ENCODE assay signal across 1 cellular context in the genomic region with DNA sequence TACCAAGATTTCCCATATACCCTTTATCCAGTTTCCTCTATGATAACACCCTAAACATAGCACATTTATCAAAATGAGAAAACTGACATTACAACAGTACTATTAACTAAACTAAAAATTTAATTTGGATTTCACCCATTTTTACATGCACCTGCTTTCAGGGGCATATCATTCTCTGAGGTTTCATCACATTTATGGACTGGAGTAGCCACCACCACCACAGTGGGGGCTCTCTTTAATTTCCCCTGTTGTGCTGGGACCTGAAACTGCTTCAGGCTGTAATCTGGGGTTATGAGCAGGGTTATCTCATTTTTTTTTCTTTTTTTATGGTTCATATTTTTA.
TF ChIP-seq lines count a peak whose summit lies in the region.

No MANE protein-coding gene starts in this region.

TF ChIP-seq in K562, 482 proteins besides CTCF, POLR2A, EP300 and RAD21 (continued from another document):
- TF ChIP-seq, protein P1, sequence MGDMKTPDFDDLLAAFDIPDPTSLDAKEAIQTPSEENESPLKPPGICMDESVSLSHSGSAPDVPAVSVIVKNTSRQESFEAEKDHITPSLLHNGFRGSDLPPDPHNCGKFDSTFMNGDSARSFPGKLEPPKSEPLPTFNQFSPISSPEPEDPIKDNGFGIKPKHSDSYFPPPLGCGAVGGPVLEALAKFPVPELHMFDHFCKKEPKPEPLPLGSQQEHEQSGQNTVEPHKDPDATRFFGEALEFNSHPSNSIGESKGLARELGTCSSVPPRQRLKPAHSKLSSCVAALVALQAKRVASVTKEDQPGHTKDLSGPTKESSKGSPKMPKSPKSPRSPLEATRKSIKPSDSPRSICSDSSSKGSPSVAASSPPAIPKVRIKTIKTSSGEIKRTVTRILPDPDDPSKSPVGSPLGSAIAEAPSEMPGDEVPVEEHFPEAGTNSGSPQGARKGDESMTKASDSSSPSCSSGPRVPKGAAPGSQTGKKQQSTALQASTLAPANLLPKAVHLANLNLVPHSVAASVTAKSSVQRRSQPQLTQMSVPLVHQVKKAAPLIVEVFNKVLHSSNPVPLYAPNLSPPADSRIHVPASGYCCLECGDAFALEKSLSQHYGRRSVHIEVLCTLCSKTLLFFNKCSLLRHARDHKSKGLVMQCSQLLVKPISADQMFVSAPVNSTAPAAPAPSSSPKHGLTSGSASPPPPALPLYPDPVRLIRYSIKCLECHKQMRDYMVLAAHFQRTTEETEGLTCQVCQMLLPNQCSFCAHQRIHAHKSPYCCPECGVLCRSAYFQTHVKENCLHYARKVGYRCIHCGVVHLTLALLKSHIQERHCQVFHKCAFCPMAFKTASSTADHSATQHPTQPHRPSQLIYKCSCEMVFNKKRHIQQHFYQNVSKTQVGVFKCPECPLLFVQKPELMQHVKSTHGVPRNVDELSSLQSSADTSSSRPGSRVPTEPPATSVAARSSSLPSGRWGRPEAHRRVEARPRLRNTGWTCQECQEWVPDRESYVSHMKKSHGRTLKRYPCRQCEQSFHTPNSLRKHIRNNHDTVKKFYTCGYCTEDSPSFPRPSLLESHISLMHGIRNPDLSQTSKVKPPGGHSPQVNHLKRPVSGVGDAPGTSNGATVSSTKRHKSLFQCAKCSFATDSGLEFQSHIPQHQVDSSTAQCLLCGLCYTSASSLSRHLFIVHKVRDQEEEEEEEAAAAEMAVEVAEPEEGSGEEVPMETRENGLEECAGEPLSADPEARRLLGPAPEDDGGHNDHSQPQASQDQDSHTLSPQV (IDR thresholded peaks at IDR 0.05) = peak; percentile 59
- peak; percentile 10; the same call in 1 of the 2 replicates for TF ChIP-seq DPF2 (IDR thresholded peaks at IDR 0.05)
- peak; percentile 12; the same call in 1 of the 2 replicates for TF ChIP-seq GTF2E2 (tag; IDR thresholded peaks at IDR 0.05)
- no peak for TF ChIP-seq POLR2G (IDR thresholded peaks at IDR 0.05; ENCODE audit: low read depth, low read length)
- no peak for TF ChIP-seq C11orf30 (IDR thresholded peaks at IDR 0.05; ENCODE audit: low read depth)
- TF ChIP-seq YBX1 (IDR thresholded peaks at IDR 0.05) = no peak
- no peak for TF ChIP-seq ZNF696 (CRISPR knock-in tag; conservative IDR thresholded peaks at IDR 0.05)
- peak; percentile 79 for TF ChIP-seq NFRKB (IDR thresholded peaks at IDR 0.05; ENCODE audit: low read depth)
- TF ChIP-seq, protein P2, sequence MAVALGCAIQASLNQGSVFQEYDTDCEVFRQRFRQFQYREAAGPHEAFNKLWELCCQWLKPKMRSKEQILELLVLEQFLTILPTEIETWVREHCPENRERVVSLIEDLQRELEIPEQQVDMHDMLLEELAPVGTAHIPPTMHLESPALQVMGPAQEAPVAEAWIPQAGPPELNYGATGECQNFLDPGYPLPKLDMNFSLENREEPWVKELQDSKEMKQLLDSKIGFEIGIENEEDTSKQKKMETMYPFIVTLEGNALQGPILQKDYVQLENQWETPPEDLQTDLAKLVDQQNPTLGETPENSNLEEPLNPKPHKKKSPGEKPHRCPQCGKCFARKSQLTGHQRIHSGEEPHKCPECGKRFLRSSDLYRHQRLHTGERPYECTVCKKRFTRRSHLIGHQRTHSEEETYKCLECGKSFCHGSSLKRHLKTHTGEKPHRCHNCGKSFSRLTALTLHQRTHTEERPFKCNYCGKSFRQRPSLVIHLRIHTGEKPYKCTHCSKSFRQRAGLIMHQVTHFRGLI (CRISPR knock-in tag; IDR thresholded peaks at IDR 0.05) = no peak
- TF ChIP-seq, protein P3, sequence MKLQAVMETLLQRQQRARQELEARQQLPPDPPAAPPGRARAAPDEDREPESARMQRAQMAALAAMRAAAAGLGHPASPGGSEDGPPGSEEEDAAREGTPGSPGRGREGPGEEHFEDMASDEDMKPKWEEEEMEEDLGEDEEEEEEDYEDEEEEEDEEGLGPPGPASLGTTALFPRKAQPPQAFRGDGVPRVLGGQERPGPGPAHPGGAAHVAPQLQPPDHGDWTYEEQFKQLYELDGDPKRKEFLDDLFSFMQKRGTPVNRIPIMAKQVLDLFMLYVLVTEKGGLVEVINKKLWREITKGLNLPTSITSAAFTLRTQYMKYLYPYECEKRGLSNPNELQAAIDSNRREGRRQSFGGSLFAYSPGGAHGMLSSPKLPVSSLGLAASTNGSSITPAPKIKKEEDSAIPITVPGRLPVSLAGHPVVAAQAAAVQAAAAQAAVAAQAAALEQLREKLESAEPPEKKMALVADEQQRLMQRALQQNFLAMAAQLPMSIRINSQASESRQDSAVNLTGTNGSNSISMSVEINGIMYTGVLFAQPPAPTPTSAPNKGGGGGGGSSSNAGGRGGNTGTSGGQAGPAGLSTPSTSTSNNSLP (IDR thresholded peaks at IDR 0.05; ENCODE audit: borderline replicate concordance, low read depth, low read length) = no peak
- TF ChIP-seq, protein P4, sequence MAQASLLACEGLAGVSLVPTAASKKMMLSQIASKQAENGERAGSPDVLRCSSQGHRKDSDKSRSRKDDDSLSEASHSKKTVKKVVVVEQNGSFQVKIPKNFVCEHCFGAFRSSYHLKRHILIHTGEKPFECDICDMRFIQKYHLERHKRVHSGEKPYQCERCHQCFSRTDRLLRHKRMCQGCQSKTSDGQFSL (CRISPR knock-in tag; IDR thresholded peaks at IDR 0.05) = no peak
- TF ChIP-seq, protein P4 (tag; IDR thresholded peaks at IDR 0.05) = peak in 1 of 2 experiments; percentile 5; a peak in 1 of 4 replicates
- TF ChIP-seq, protein P5, sequence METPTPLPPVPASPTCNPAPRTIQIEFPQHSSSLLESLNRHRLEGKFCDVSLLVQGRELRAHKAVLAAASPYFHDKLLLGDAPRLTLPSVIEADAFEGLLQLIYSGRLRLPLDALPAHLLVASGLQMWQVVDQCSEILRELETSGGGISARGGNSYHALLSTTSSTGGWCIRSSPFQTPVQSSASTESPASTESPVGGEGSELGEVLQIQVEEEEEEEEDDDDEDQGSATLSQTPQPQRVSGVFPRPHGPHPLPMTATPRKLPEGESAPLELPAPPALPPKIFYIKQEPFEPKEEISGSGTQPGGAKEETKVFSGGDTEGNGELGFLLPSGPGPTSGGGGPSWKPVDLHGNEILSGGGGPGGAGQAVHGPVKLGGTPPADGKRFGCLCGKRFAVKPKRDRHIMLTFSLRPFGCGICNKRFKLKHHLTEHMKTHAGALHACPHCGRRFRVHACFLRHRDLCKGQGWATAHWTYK (CRISPR knock-in tag; IDR thresholded peaks at IDR 0.05) = no peak
- peak; percentile 20; the same call in 1 of the 2 replicates for TF ChIP-seq ARID1B (IDR thresholded peaks at IDR 0.05)
- TF ChIP-seq, protein P6, sequence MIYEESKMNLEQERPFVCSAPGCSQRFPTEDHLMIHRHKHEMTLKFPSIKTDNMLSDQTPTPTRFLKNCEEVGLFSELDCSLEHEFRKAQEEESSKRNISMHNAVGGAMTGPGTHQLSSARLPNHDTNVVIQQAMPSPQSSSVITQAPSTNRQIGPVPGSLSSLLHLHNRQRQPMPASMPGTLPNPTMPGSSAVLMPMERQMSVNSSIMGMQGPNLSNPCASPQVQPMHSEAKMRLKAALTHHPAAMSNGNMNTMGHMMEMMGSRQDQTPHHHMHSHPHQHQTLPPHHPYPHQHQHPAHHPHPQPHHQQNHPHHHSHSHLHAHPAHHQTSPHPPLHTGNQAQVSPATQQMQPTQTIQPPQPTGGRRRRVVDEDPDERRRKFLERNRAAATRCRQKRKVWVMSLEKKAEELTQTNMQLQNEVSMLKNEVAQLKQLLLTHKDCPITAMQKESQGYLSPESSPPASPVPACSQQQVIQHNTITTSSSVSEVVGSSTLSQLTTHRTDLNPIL (CRISPR knock-in tag; IDR thresholded peaks at IDR 0.05) = no peak
- 0 out of 4 replicates have a peak, but pooled peaks of 1 of the 2 experiments have one; percentile 5 for TF ChIP-seq ARNT (IDR thresholded peaks at IDR 0.05)
- TF ChIP-seq KDM4B (IDR thresholded peaks at IDR 0.05; ENCODE audit: borderline replicate concordance in 2 of 2, low read depth in 1 of 2) = 0 out of 4 replicates have a peak, but pooled peaks of 1 of the 2 experiments have one; percentile 46
- TF ChIP-seq SIRT6 (IDR thresholded peaks at IDR 0.05; ENCODE audit: low read depth, low read length) = no peak
- TF ChIP-seq NRF1 (conservative IDR thresholded peaks at IDR 0.05 in 1 of 2, IDR thresholded peaks at IDR 0.05 in 1 of 2) = no peak
- TF ChIP-seq NFATC3 (IDR thresholded peaks at IDR 0.05) = 0 out of 2 replicates have a peak, but pooled peaks have one; percentile 2
- 0 out of 2 replicates have a peak, but pooled peaks have one; percentile 43 for TF ChIP-seq SMARCC2 (IDR thresholded peaks at IDR 0.05; ENCODE audit: low read depth)
- 0 out of 2 replicates have a peak, but pooled peaks have one; percentile 25 for TF ChIP-seq THRAP3 (IDR thresholded peaks at IDR 0.05; ENCODE audit: borderline replicate concordance)
- TF ChIP-seq ZNF445 (CRISPR knock-in tag; IDR thresholded peaks at IDR 0.05; ENCODE audit: low read depth) = 0 out of 2 replicates have a peak, but pooled peaks have one; percentile 2
- peak; percentile 21 for TF ChIP-seq HDAC3 (IDR thresholded peaks at IDR 0.05; ENCODE audit: borderline replicate concordance, partially characterized antibody)
- peak; percentile 2; the same call in 1 of the 2 replicates for TF ChIP-seq SMAD4 (CRISPR knock-in tag; conservative IDR thresholded peaks at IDR 0.05)
- peak; percentile 67; the same call in 1 of the 2 replicates for TF ChIP-seq BRD4 (IDR thresholded peaks at IDR 0.05)
- TF ChIP-seq EHMT2 (IDR thresholded peaks at IDR 0.05) = 0 out of 2 replicates have a peak, but pooled peaks have one; percentile 24
- no peak for TF ChIP-seq ZNF354B (CRISPR knock-in tag; IDR thresholded peaks at IDR 0.05)
- TF ChIP-seq CEBPB (tag; IDR thresholded peaks at IDR 0.05) = peak; percentile 38
- TF ChIP-seq TCF7 (IDR thresholded peaks at IDR 0.05; ENCODE audit: borderline replicate concordance) = no peak
- peak; percentile 89; the same call in 1 of the 2 replicates for TF ChIP-seq BACH1 (tag; IDR thresholded peaks at IDR 0.05)
- 0 out of 4 replicates have a peak, but pooled peaks of 1 of the 2 experiments have one; percentile 4 for TF ChIP-seq SIN3A (IDR thresholded peaks at IDR 0.05; ENCODE audit: borderline replicate concordance in 2 of 2, control insufficient read depth in 1 of 2, low read depth in 2 of 2, low read length in 2 of 2)
- no peak for TF ChIP-seq NUFIP1 (IDR thresholded peaks at IDR 0.05; ENCODE audit: partially characterized antibody)
- TF ChIP-seq ZKSCAN8 (CRISPR knock-in tag; IDR thresholded peaks at IDR 0.05) = no peak
- peak in 1 of 2 experiments; percentile 54; a peak in 1 of 4 replicates for TF ChIP-seq CSDE1 (IDR thresholded peaks at IDR 0.05)
- TF ChIP-seq TAF7 (tag; IDR thresholded peaks at IDR 0.05) = peak; percentile 41; the same call in 1 of the 2 replicates
- TF ChIP-seq NCOA2 (IDR thresholded peaks at IDR 0.05; ENCODE audit: partially characterized antibody in 2 of 2) = peak in 1 of 2 experiments; percentile 19
- TF ChIP-seq BRD9 (IDR thresholded peaks at IDR 0.05; ENCODE audit: low read depth, partially characterized antibody) = peak; percentile 8
- 0 out of 2 replicates have a peak, but pooled peaks have one; percentile 27 for TF ChIP-seq HDGF (IDR thresholded peaks at IDR 0.05)
TF ChIP-seq in K562: peak in this region for 25.
